In genomic region chr19:42078058-42078457, GRCh38 we compare ENCODE assay signal across 9 cellular contexts. TPM values are rescaled to one million over a fixed set of nuclear protein-coding genes. Genes with fewer than 3 reads are reported as not detected.
DNase-seq lines count a peak whose midpoint lies in the region; ATAC-seq and TF ChIP-seq lines count a peak whose summit lies in the region.
"Had no signal": no experiment of that assay in that cellular context is flagged by ENCODE, and none has a peak within 500 bp of the region (broad histone marks: within the 10 kb centered on the region; RNA-seq: fewer than 3 reads in every experiment).

No MANE protein-coding gene starts in this region.

- H2BK5ac ChIP-seq in mesenchymal stem cell (ENCODE audit: low read depth, low read length, poor library complexity, severe bottlenecking), result no peak overlapping the region

- H3K4me2 ChIP-seq in mesenchymal stem cell (ENCODE audit: low read length, poor library complexity, severe bottlenecking), result no peak overlapping the region

- no peak overlapping the region for H2AK5ac ChIP-seq in mesenchymal stem cell (ENCODE audit: low read length, severe bottlenecking)

- no peak overlapping the region for H2BK12ac ChIP-seq in mesenchymal stem cell (ENCODE audit: low read length in 2 of 2)

- no peaks in the 10 kb centered on the region for H3K27me3 Mint-ChIP-seq in activated T-helper 17 cell treated with anti-CD3 and anti-CD28 coated beads, Interleukin-2, amount 50 U/mL, for 72 hours

- H2AFZ ChIP-seq in ACC112 (ENCODE audit: low read length, unreplicated experiment), result no peak overlapping the region
- H2AFZ ChIP-seq in mesenchymal stem cell (ENCODE audit: low read depth, low read length), result no peak overlapping the region

- H3K36me3 Mint-ChIP-seq in activated T-helper 17 cell treated with anti-CD3 and anti-CD28 coated beads, Interleukin-2, amount 50 U/mL, for 72 hours (ENCODE audit: low read depth), result peaks cover 57% of the 10 kb centered on the region

- peak overlapping the region; percentile 99 for H3K27ac Mint-ChIP-seq in activated T-helper 17 cell treated with anti-CD3 and anti-CD28 coated beads, Interleukin-2, amount 50 U/mL, for 72 hours

- H3K27me3 ChIP-seq in ACC112 (ENCODE audit: insufficient read depth, low read length) (no peaks in the 10 kb centered on the region), mesenchymal stem cell (ENCODE audit: control insufficient read depth in 1 of 2, insufficient read depth in 1 of 2, low read length in 2 of 2) (no peaks in the 10 kb centered on the region), psoas muscle (ENCODE audit: insufficient read depth in 3 of 3, low read length in 2 of 3) (no peaks in the 10 kb centered on the region)

- no peak overlapping the region for H3K23ac ChIP-seq in mesenchymal stem cell (ENCODE audit: low read length in 2 of 2)

- no peak overlapping the region for H2BK15ac ChIP-seq in mesenchymal stem cell (ENCODE audit: low read depth, poor library complexity, severe bottlenecking)

- no peak for ATAC-seq in activated T-helper 17 cell treated with anti-CD3 and anti-CD28 coated beads, Interleukin-2, amount 50 U/mL, for 72 hours (replicated peaks)
- ATAC-seq in GM18907 (IDR thresholded peaks at IDR 0.05; ENCODE audit: unreplicated experiment), result no peak
- ATAC-seq in HG03442 (IDR thresholded peaks at IDR 0.05; ENCODE audit: unreplicated experiment), result no peak
- ATAC-seq in psoas muscle, result no peak
- ATAC-seq in GM18511 (IDR thresholded peaks at IDR 0.05; ENCODE audit: unreplicated experiment), result no peak

- peaks cover 20% of the 10 kb centered on the region for H3K79me1 ChIP-seq in mesenchymal stem cell (replicated peaks; ENCODE audit: low read length, poor library complexity, severe bottlenecking)

- H3K9me3 Mint-ChIP-seq in activated T-helper 17 cell treated with anti-CD3 and anti-CD28 coated beads, Interleukin-2, amount 50 U/mL, for 72 hours, result peaks cover 5% of the 10 kb centered on the region

- H3K4me1 Mint-ChIP-seq in activated T-helper 17 cell treated with anti-CD3 and anti-CD28 coated beads, Interleukin-2, amount 50 U/mL, for 72 hours, result peaks cover 32% of the 10 kb centered on the region

- 95% methylated on average over 1 of the region's 1 CpG for WGBS in mesenchymal stem cell
- 88 to 100% (median 95%) methylated on average over 1 of the region's 1 CpG for WGBS in psoas muscle, 3 donors

- no peak for TF ChIP-seq CTCF in psoas muscle (IDR thresholded peaks at IDR 0.05)

- no peak overlapping the region for H3K18ac ChIP-seq in mesenchymal stem cell (ENCODE audit: low read depth in 1 of 2, low read length in 2 of 2)

- H3K9ac ChIP-seq in mesenchymal stem cell (ENCODE audit: low read length), result peak overlapping the region; percentile 98

- H4K91ac ChIP-seq in mesenchymal stem cell (ENCODE audit: low read length), result no peak overlapping the region

- H3K27ac ChIP-seq in ACC112 (ENCODE audit: low read depth, low read length) (no peak overlapping the region), mesenchymal stem cell (ENCODE audit: low read length, poor library complexity, severe bottlenecking) (no peak overlapping the region), psoas muscle (no peak overlapping the region)

- intact Hi-C loops in psoas muscle (cut with DNase I), result no loop called here

- H3K4ac ChIP-seq in mesenchymal stem cell (ENCODE audit: low read depth in 1 of 2, low read length in 2 of 2), result no peak overlapping the region

- DNase-seq in mesenchymal stem cell, result no peak
- DNase-seq in psoas muscle, result no peak
- DNase-seq: NCI-H2081 treated with DMSO at 0.1 percent for 48 hours had no signal

- peaks cover 20% of the 10 kb centered on the region for H3K4me1 ChIP-seq in ACC112 (ENCODE audit: control insufficient read depth, insufficient read depth, low read length, unreplicated experiment)
- H3K4me1 ChIP-seq in mesenchymal stem cell (ENCODE audit: control insufficient read depth, insufficient read depth, low read depth, low read length), result peaks cover 30% of the 10 kb centered on the region
- peaks cover 3% of the 10 kb centered on the region for H3K4me1 ChIP-seq in psoas muscle

- no peak overlapping the region for H2BK120ac ChIP-seq in mesenchymal stem cell (ENCODE audit: low read depth, low read length)

- H3K4me3 ChIP-seq in ACC112 (ENCODE audit: low read depth, low read length), result peak overlapping the region; percentile 98
- H3K4me3 ChIP-seq in GM08714 (ENCODE audit: low read length), result peak overlapping the region; percentile 99; the same call in 1 of the 2 replicates
- peak overlapping the region in 1 of 2 experiments; percentile 99 for H3K4me3 ChIP-seq in mesenchymal stem cell (ENCODE audit: insufficient read depth in 1 of 2, low read depth in 1 of 2, low read length in 2 of 2)
- H3K4me3 ChIP-seq in psoas muscle, result no peak overlapping the region

- H3K36me3 ChIP-seq in ACC112 (ENCODE audit: insufficient read depth, low read length), result no peaks in the 10 kb centered on the region; the same call in 1 of the 2 replicates
- peaks cover 38 to 40% of the 10 kb centered on the region in 2 experiments for H3K36me3 ChIP-seq in mesenchymal stem cell (ENCODE audit: control insufficient read depth in 1 of 2, insufficient read depth in 2 of 2, low read depth in 1 of 2, low read length in 2 of 2)
- peaks cover 8 to 37% of the 10 kb centered on the region in 2 donors for H3K36me3 ChIP-seq in psoas muscle (ENCODE audit: insufficient read depth in 1 of 2, low read depth in 1 of 2)

- H4K8ac ChIP-seq in mesenchymal stem cell (ENCODE audit: low read length), result no peak overlapping the region

- H3K4me3 Mint-ChIP-seq in activated T-helper 17 cell treated with anti-CD3 and anti-CD28 coated beads, Interleukin-2, amount 50 U/mL, for 72 hours, result peak overlapping the region; percentile 97

- peaks cover 36% of the 10 kb centered on the region for H3K79me2 ChIP-seq in ACC112 (ENCODE audit: control insufficient read depth, insufficient read depth, low read length, unreplicated experiment)

- no peaks in the 10 kb centered on the region for H3K9me3 ChIP-seq in mesenchymal stem cell (ENCODE audit: control insufficient read depth, low read length)
- no peaks in the 10 kb centered on the region for H3K9me3 ChIP-seq in psoas muscle

- no peak overlapping the region for H3K14ac ChIP-seq in mesenchymal stem cell (ENCODE audit: low read length in 2 of 2)

RNA-seq across cellular contexts. Expression of gene ZNF574, which starts 2.1 kb away (rescaled TPM):
- 10 to 100 TPM; 12.1 to 12.5 TPM for total RNA-seq in activated T-helper 17 cell treated with anti-CD3 and anti-CD28 coated beads, Interleukin-2, amount 50 U/mL, for 72 hours
- polyA plus RNA-seq in mesenchymal stem cell (2013, experiment 1 of 2), result 6.0 TPM
- 6.3 TPM for polyA plus RNA-seq in mesenchymal stem cell (2013, experiment 2 of 2)
- 10 to 100 TPM in 2 of 4 donors, 1 to 10 TPM in 2; 8.7 to 11.2 (median 9.8) TPM for total RNA-seq in psoas muscle
- 1 to 10 TPM; 6.4 to 8.4 (median 6.9) TPM for polyA plus RNA-seq in psoas muscle

RNA-seq across cellular contexts. Expression of gene GRIK5, which starts 8.1 kb away (rescaled TPM):
- total RNA-seq in activated T-helper 17 cell treated with anti-CD3 and anti-CD28 coated beads, Interleukin-2, amount 50 U/mL, for 72 hours, result 1 to 10 TPM in 1 of 2 donors, under 1 TPM in 1; 0.37 to 1.7 TPM
- 0.12 TPM for polyA plus RNA-seq in mesenchymal stem cell (2013, experiment 1 of 2)
- polyA plus RNA-seq in mesenchymal stem cell (2013, experiment 2 of 2), result 0.07 TPM
- under 1 TPM; 0.42 to 0.88 (median 0.54) TPM for total RNA-seq in psoas muscle
- polyA plus RNA-seq in psoas muscle, result under 1 TPM; 0.26 to 0.45 (median 0.29) TPM

RNA-seq across cellular contexts. Expression of gene POU2F2, which starts 54.2 kb away (rescaled TPM):
- total RNA-seq in activated T-helper 17 cell treated with anti-CD3 and anti-CD28 coated beads, Interleukin-2, amount 50 U/mL, for 72 hours, result 10 to 100 TPM; 33.1 to 95.9 TPM
- polyA plus RNA-seq in mesenchymal stem cell (2013, experiment 1 of 2), result 10.3 TPM
- polyA plus RNA-seq in mesenchymal stem cell (2013, experiment 2 of 2), result 9.3 TPM
- total RNA-seq in psoas muscle, result under 1 TPM; 0.30 to 0.86 (median 0.58) TPM
- polyA plus RNA-seq in psoas muscle, result under 1 TPM; 0.14 to 0.46 (median 0.26) TPM

Comparison
In these comparisons a context has a peak if more than half of its experiments do, and no peak if none do; other contexts are left out.
1. RNA of gene POU2F2, which starts 54.2 kb away (total RNA-seq): 33.1 to 95.9 TPM in activated T-helper 17 cell treated with anti-CD3 and anti-CD28 coated beads, Interleukin-2, amount 50 U/mL, for 72 hours; 0.30 to 0.86 TPM in psoas muscle; every median in the first group is over 10 times any median in the second.